In genomic region chr15:26731965-26732364, GRCh38 we compare ENCODE assay signal across 27 cellular contexts. TPM values are rescaled to one million over a fixed set of nuclear protein-coding genes. Genes with fewer than 3 reads are reported as not detected.
"Had no signal": no experiment of that assay in that cellular context is flagged by ENCODE, and none has a peak within 500 bp of the region (broad histone marks: within the 10 kb centered on the region; RNA-seq: fewer than 3 reads in every experiment).

No MANE protein-coding gene starts in this region.

- H3K9ac ChIP-seq: KMS-11 had no signal

- DNase-seq: Kasumi-1; MM.1S; NCI-H1092 treated with DMSO at 0.1 percent for 48 hours; NCI-H1436; NCI-H187; NCI-H2029; NCI-H2081 treated with DMSO at 0.1 percent for 48 hours; NCI-H2171 treated with DMSO at 0.1 percent for 48 hours; NCI-H345; NCI-H446 treated with DMSO at 0.1 percent for 48 hours; NCI-H510A treated with DMSO at 0.1 percent for 48 hours; NCI-H69; NCI-H774; NK-92 treated with Interleukin-12 subunit alpha and Interleukin-12 subunit beta, amount 100 ng/mL, for 24 hours; PC-3; SHP77 treated with DMSO at 0.1 percent for 48 hours; SJCRH30; T-helper 1 cell had no signal

- H3K9me3 ChIP-seq: SJCRH30 had no signal

- H3K4me3 ChIP-seq: K562, SJCRH30 had no signal

- H3K4me2 ChIP-seq: KMS-11 had no signal

- H3K27ac ChIP-seq: KMS-11, SJCRH30 had no signal

- H3K36me3 ChIP-seq: SJCRH30 had no signal

- FAIRE-seq: HepG2, K562 had no signal

- H3K4me1 ChIP-seq: SJCRH30 had no signal

- H3K27me3 ChIP-seq: SJCRH30 had no signal

- ATAC-seq: HepG2, K562, Panc1, PC-3, Right ventricle myocardium inferior, SK-N-SH treated with all-trans-retinoic acid at 6 μM for 48 hours had no signal

RNA-seq across cellular contexts. Expression of gene GABRB3, which starts 40.9 kb away (rescaled TPM):
- total RNA-seq: HepG2, HT-29, M059J had no signal
- polyA plus RNA-seq: HepG2, IgD-negative memory B cell had no signal
